Comparison of ENCODE assay signal across 8 cellular contexts in genomic region chr1:32200226-32201010, GRCh38. TPM values are rescaled to one million over a fixed set of nuclear protein-coding genes. Genes with fewer than 3 reads are reported as not detected.
DNase-seq lines count a peak whose midpoint lies in the region; ATAC-seq, FAIRE-seq and TF ChIP-seq lines count a peak whose summit lies in the region.

Gene CCDC28B, plus strand, starts transcription at chr1:32200595. Its CDS starts 1,341 bp downstream, at chr1:32201936.

- no CpG with 5 or more reads among the region's 34 CpGs for WGBS in mesendoderm (ENCODE audit: extremely low coverage, insufficient coverage, low lambda C conversion rate)

- ATAC-seq in HG02798 (IDR thresholded peaks at IDR 0.05; ENCODE audit: poor library complexity, unreplicated experiment), result peak; percentile 27
- no peak for ATAC-seq in GM21360 (IDR thresholded peaks at IDR 0.05; ENCODE audit: unreplicated experiment)

- DNase-seq in COLO829 (ENCODE audit: low spot score) (peak; percentile 54), NOMO-1 (lab: John Stamatoyannopoulos, UW; ENCODE audit: unreplicated experiment in 2 of 2) (peak; percentile 67 to 73), activated T-cell treated with anti-CD3 and anti-CD28 coated beads for 1 hour (ENCODE audit: low read depth) (peak; percentile 32), endothelial cell of umbilical vein (ENCODE audit: low read depth, low spot score) (peak; percentile 66), mesendoderm (peak; percentile 83)
- DNase-seq in stimulated activated CD8-positive, alpha-beta memory T cell treated with anti-CD3 and anti-CD28 coated beads, Interleukin-4, amount 100 ng/mL, for 24 hours (ENCODE audit: low read depth), result peak; percentile 40

- H3K79me1 ChIP-seq in mesendoderm (ENCODE audit: low read length), result no peaks in the 10 kb centered on the region

- H2AFZ ChIP-seq in endothelial cell of umbilical vein (ENCODE audit: low read depth, low read length), result peak within 1 kb of the TSS; percentile 79

- H3K27ac ChIP-seq in endothelial cell of umbilical vein (ENCODE audit: insufficient read depth, low read depth, low read length), result peak within 1 kb of the TSS; percentile 54
- H3K27ac ChIP-seq in mesendoderm (ENCODE audit: low read depth, low read length), result no peak within 1 kb of the TSS

- dilution Hi-C loops in endothelial cell of umbilical vein (cut with MboI; ENCODE audit: extremely low pct_ligation_motif_present, low sequenced_read_pairs), result no loop called here

- no peak within 1 kb of the TSS for H4K8ac ChIP-seq in mesendoderm (ENCODE audit: low read depth, low read length)

- no peak within 1 kb of the TSS for H2AK5ac ChIP-seq in mesendoderm (ENCODE audit: low read length)

- intact Hi-C loops in endothelial cell of umbilical vein (cut with micrococcal nuclease), result loop anchor here (2.0 kb wide), 1 partner anchor 20 kb away; no protein-coding TSS in a partner anchor

- peaks cover 19% of the 10 kb centered on the region for H3K4me1 ChIP-seq in endothelial cell of umbilical vein (ENCODE audit: control insufficient read depth, extremely low read depth, insufficient read depth, low read length)
- H3K4me1 ChIP-seq in mesendoderm (ENCODE audit: control insufficient read depth, low read depth, low read length), result peaks cover 7% of the 10 kb centered on the region

- peak within 1 kb of the TSS; percentile 82 for H3K56ac ChIP-seq in mesendoderm (ENCODE audit: low read length)

- H4K20me1 ChIP-seq in endothelial cell of umbilical vein (replicated peaks; ENCODE audit: control insufficient read depth, extremely low read depth, insufficient read depth, low read length), result no peaks in the 10 kb centered on the region

- no peak within 1 kb of the TSS for H2BK5ac ChIP-seq in mesendoderm (ENCODE audit: low read length)

- no peak within 1 kb of the TSS for H3K4ac ChIP-seq in mesendoderm (ENCODE audit: low read depth, low read length)

- peak within 1 kb of the TSS; percentile 71 for H3K9ac ChIP-seq in endothelial cell of umbilical vein (replicated peaks; ENCODE audit: extremely low read depth, insufficient read depth, low read length)
- H3K9ac ChIP-seq in mesendoderm (ENCODE audit: low read length), result peak within 1 kb of the TSS; percentile 48

- CTCF ChIA-PET in endothelial cell of umbilical vein (lab: Charles Lee), result interaction anchor here (0.6 to 3.0 kb wide), 7 partner anchors 8 to 213 kb away, joined by 3 to 13 read pairs (median 3); partner anchors contain the start of genes DCDC2B, KPNA6 and MARCKSL1

- H3K4me2 ChIP-seq in endothelial cell of umbilical vein (ENCODE audit: insufficient read depth, low read length) (peak within 1 kb of the TSS; percentile 54), mesendoderm (ENCODE audit: low read length) (peak within 1 kb of the TSS; percentile 96)

- H3K79me2 ChIP-seq in endothelial cell of umbilical vein (ENCODE audit: control insufficient read depth, insufficient read depth, low read length), result no peaks in the 10 kb centered on the region
- no peaks in the 10 kb centered on the region for H3K79me2 ChIP-seq in mesendoderm (ENCODE audit: control insufficient read depth, insufficient read depth, low read length)

- H3K23ac ChIP-seq in mesendoderm (ENCODE audit: low read length), result peak within 1 kb of the TSS; percentile 80

- TF ChIP-seq POLR2A in endothelial cell of umbilical vein (IDR thresholded peaks at IDR 0.05; ENCODE audit: low read depth, low read length), result no peak

- H3K4me3 ChIP-seq in endothelial cell of umbilical vein (replicated peaks in 1 of 3; ENCODE audit: insufficient read depth in 1 of 3, low read depth in 1 of 3, low read length in 3 of 3) (peak within 1 kb of the TSS; percentile 49 to 60 (median 56)), mesendoderm (ENCODE audit: low read length) (peak within 1 kb of the TSS; percentile 13)

- H3K18ac ChIP-seq in mesendoderm (ENCODE audit: low read length), result peak within 1 kb of the TSS; percentile 11

- H3K9me1 ChIP-seq in endothelial cell of umbilical vein (replicated peaks; ENCODE audit: control insufficient read depth, extremely low read depth, insufficient read depth, low read length), result no peaks in the 10 kb centered on the region

- no peak for TF ChIP-seq CTCF in endothelial cell of umbilical vein (IDR thresholded peaks at IDR 0.05; ENCODE audit: extremely low read depth in 1 of 2, insufficient read depth in 1 of 2, low read depth in 1 of 2, low read length in 2 of 2)

- H3K27me3 ChIP-seq in endothelial cell of umbilical vein (ENCODE audit: control insufficient read depth in 2 of 2, insufficient read depth in 2 of 2, low read length in 2 of 2), result no peaks in the 10 kb centered on the region
- no peaks in the 10 kb centered on the region for H3K27me3 ChIP-seq in mesendoderm (ENCODE audit: insufficient read depth, low read length, poor library complexity)

- H3K36me3 ChIP-seq in endothelial cell of umbilical vein (ENCODE audit: control insufficient read depth in 2 of 2, extremely low read depth in 1 of 2, insufficient read depth in 2 of 2, low read length in 2 of 2) (peaks cover 7 to 14% of the 10 kb centered on the region in 2 experiments), mesendoderm (ENCODE audit: control insufficient read depth, insufficient read depth, low read length) (peaks cover 17% of the 10 kb centered on the region)

- H2BK15ac ChIP-seq in mesendoderm (replicated peaks; ENCODE audit: low read depth), result no peak within 1 kb of the TSS

- no peaks in the 10 kb centered on the region for H3K9me3 ChIP-seq in endothelial cell of umbilical vein (replicated peaks; ENCODE audit: control insufficient read depth, insufficient read depth, low read length)

- no TSS peak for BruUV-seq in endothelial cell of umbilical vein (replicated peaks; lab: Mats Ljungman, UMichigan)

- no peak within 1 kb of the TSS for H4K5ac ChIP-seq in mesendoderm (ENCODE audit: low read length)

- no peak within 1 kb of the TSS for H2BK120ac ChIP-seq in mesendoderm (ENCODE audit: low read depth, low read length)

- POLR2A ChIA-PET in endothelial cell of umbilical vein (lab: Charles Lee), result interaction anchor here (0.7 to 0.8 kb wide), 3 partner anchors 10 to 136 kb away, joined by 4 to 6 read pairs (median 4); partner anchors contain the start of gene MARCKSL1

- peak; percentile 87 for FAIRE-seq in endothelial cell of umbilical vein (lab: Jason Lieb, UNC)

TF ChIP-seq in endothelial cell of umbilical vein, 7 proteins besides CTCF, POLR2A, EP300 and RAD21:
- TF ChIP-seq MYC (IDR thresholded peaks at IDR 0.05; ENCODE audit: low read depth, low read length) (no peak), JUN (IDR thresholded peaks at IDR 0.05; ENCODE audit: borderline replicate concordance, insufficient read depth, insufficient read length, low read depth) (no peak)
TF ChIP-seq in endothelial cell of umbilical vein: peak in this region for 0.

RNA-seq across cellular contexts. Expression of gene CCDC28B, which starts in this region (rescaled TPM):
- 12.0 and 15.3 TPM in 2 replicates for total RNA-seq in endothelial cell of umbilical vein
- 14.8 and 19.1 TPM in 2 replicates for polyA plus RNA-seq in endothelial cell of umbilical vein
- polyA plus RNA-seq in endothelial cell of umbilical vein (2011; cell fraction: cytosol; rRNA removed), result 15.1 and 21.3 TPM in 2 replicates
- 7.9 and 8.0 TPM in 2 replicates for polyA plus RNA-seq in endothelial cell of umbilical vein (2011; cell fraction: nucleus; rRNA removed)
- 13.4 and 15.7 TPM in 2 replicates for polyA plus RNA-seq in endothelial cell of umbilical vein (2012)
- 8.3 and 10.1 TPM in 2 replicates for polyA minus RNA-seq in endothelial cell of umbilical vein
- polyA minus RNA-seq in endothelial cell of umbilical vein (2011; cell fraction: cytosol; rRNA and poly(A)+ RNA removed), result not detected
- polyA minus RNA-seq in endothelial cell of umbilical vein (2011; cell fraction: nucleus; rRNA and poly(A)+ RNA removed), result 1.1 and 3.2 TPM in 2 replicates
- 12.9 TPM for polyA plus RNA-seq in mesendoderm (2013, experiment 1 of 2)
- 12.8 TPM for polyA plus RNA-seq in mesendoderm (2013, experiment 2 of 2)

Comparison
In these comparisons a context has a peak if more than half of its experiments do, and no peak if none do; other contexts are left out.
1. DNase-seq: peak in every context shown above with its lines; median percentile 83 in mesendoderm; 70 in NOMO-1; 66 in endothelial cell of umbilical vein; 54 in COLO829; 40 in stimulated activated CD8-positive, alpha-beta memory T cell treated with anti-CD3 and anti-CD28 coated beads, Interleukin-4, amount 100 ng/mL, for 24 hours; 32 in activated T-cell treated with anti-CD3 and anti-CD28 coated beads for 1 hour.